ENCODE assay signal across 9 cellular contexts in genomic region chr10:72250666-72251065, GRCh38. TPM values are rescaled to one million over a fixed set of nuclear protein-coding genes. Genes with fewer than 3 reads are reported as not detected.
DNase-seq lines count a peak whose midpoint lies in the region; ATAC-seq and TF ChIP-seq lines count a peak whose summit lies in the region.
"Had no signal": no experiment of that assay in that cellular context is flagged by ENCODE, and none has a peak within 500 bp of the region (broad histone marks: within the 10 kb centered on the region; RNA-seq: fewer than 3 reads in every experiment).

No MANE protein-coding gene starts in this region.

- H3K4me1 Mint-ChIP-seq in effector memory CD8-positive, alpha-beta T cell (ENCODE audit: low read depth in 2 of 2) = peaks cover 52 to 53% of the 10 kb centered on the region in 2 donors
- peaks cover 63% of the 10 kb centered on the region for H3K4me1 Mint-ChIP-seq in nephron

- H3K9me3 ChIP-seq in Panc1 (ENCODE audit: control insufficient read depth, insufficient read depth, low read depth, low read length) = no peaks in the 10 kb centered on the region

- peak overlapping the region; percentile 70 to 78 for H3K4me3 Mint-ChIP-seq in effector memory CD8-positive, alpha-beta T cell
- H3K4me3 Mint-ChIP-seq in nephron = peak overlapping the region in 2 of 3 experiments; percentile 34 to 61

- CTCF ChIA-PET in Panc1 (lab: Charles Lee) = no interaction called here

- peak overlapping the region; percentile 68 to 76 for H3K27ac Mint-ChIP-seq in effector memory CD8-positive, alpha-beta T cell
- peak overlapping the region; percentile 86 to 98 (median 96) for H3K27ac Mint-ChIP-seq in nephron

- peak; percentile 50 for ATAC-seq in Panc1
- no peak for ATAC-seq in effector memory CD8-positive, alpha-beta T cell (replicated peaks)
- ATAC-seq in HG03135 (IDR thresholded peaks at IDR 0.05; ENCODE audit: unreplicated experiment) = no peak
- no peak for ATAC-seq in GM18858 (IDR thresholded peaks at IDR 0.05; ENCODE audit: unreplicated experiment)
- no peak for ATAC-seq in GM19035 (IDR thresholded peaks at IDR 0.05; ENCODE audit: unreplicated experiment)

- H3K27me3 ChIP-seq in Panc1 (ENCODE audit: control insufficient read depth, insufficient read depth, low read length) = no peaks in the 10 kb centered on the region

- H3K9me3 Mint-ChIP-seq in effector memory CD8-positive, alpha-beta T cell = no peaks in the 10 kb centered on the region
- H3K9me3 Mint-ChIP-seq in nephron = no peaks in the 10 kb centered on the region

- H3K4me3 ChIP-seq in AG10803 (ENCODE audit: low read length) (no peak overlapping the region), Panc1 (ENCODE audit: low read depth in 2 of 2, low read length in 2 of 2) (no peak overlapping the region)

- peaks cover 41% of the 10 kb centered on the region for H3K4me1 ChIP-seq in Panc1 (ENCODE audit: control insufficient read depth, insufficient read depth, low read length)

- BruUV-seq in Panc1 (replicated peaks; lab: Mats Ljungman, UMichigan) = no TSS peak

- H3K36me3 Mint-ChIP-seq in effector memory CD8-positive, alpha-beta T cell (ENCODE audit: insufficient read depth) = peaks cover 14% of the 10 kb centered on the region
- H3K36me3 Mint-ChIP-seq in nephron (ENCODE audit: low read depth) = no peaks in the 10 kb centered on the region

- peak; percentile 85 for DNase-seq in AG10803 (ENCODE audit: low read depth)
- DNase-seq in Panc1 (ENCODE audit: low read depth, low spot score) = no peak
- no peak for DNase-seq in effector memory CD8-positive, alpha-beta T cell
- no peak for DNase-seq in NCI-H128 (lab: John Stamatoyannopoulos, UW; ENCODE audit: unreplicated experiment)
- DNase-seq: NCI-H446 treated with DMSO at 0.1 percent for 48 hours had no signal

- peak overlapping the region; percentile 45; the same call in 1 of the 2 replicates for H3K27ac ChIP-seq in Panc1 (ENCODE audit: low read length)

- intact Hi-C loops in Panc1 (cut with micrococcal nuclease; ENCODE audit: unreplicated experiment) = no loop called here

- no peaks in the 10 kb centered on the region for H3K36me3 ChIP-seq in Panc1 (ENCODE audit: control insufficient read depth, insufficient read depth, low read length)

- POLR2A ChIA-PET in Panc1 (lab: Charles Lee) = interaction anchor here (0.7 kb wide), 1 partner anchor 9 kb away, joined by 4 read pairs; no protein-coding TSS in a partner anchor

- no peaks in the 10 kb centered on the region for H3K27me3 Mint-ChIP-seq in effector memory CD8-positive, alpha-beta T cell
- H3K27me3 Mint-ChIP-seq in nephron (ENCODE audit: low read depth) = peaks cover 5% of the 10 kb centered on the region

- TF ChIP-seq CTCF in AG10803 (conservative IDR thresholded peaks at IDR 0.05; ENCODE audit: low read length) = no peak
- no peak for TF ChIP-seq CTCF in Panc1 (IDR thresholded peaks at IDR 0.05)
- no peak for TF ChIP-seq CTCF in nephron (IDR thresholded peaks at IDR 0.05; ENCODE audit: unreplicated experiment in 3 of 3)

- in situ Hi-C loops in Panc1 (cut with HindIII; ENCODE audit: low pct_unique_long_range_greater_than_20kb, low sequenced_read_pairs) = no loop called here

RNA-seq across cellular contexts. Expression of gene DDIT4, which starts 23.1 kb away (rescaled TPM):
- 157 TPM for total RNA-seq in Panc1 (2021; ENCODE audit: unreplicated experiment)
- 344 TPM for polyA plus RNA-seq in Panc1 (2012; ENCODE audit: insufficient read length)

RNA-seq across cellular contexts. Expression of gene ASCC1, which starts 34.6 kb away (rescaled TPM):
- 114 TPM for total RNA-seq in Panc1 (2021; ENCODE audit: unreplicated experiment)
- polyA plus RNA-seq in Panc1 (2012; ENCODE audit: insufficient read length) = 72.9 TPM

RNA-seq across cellular contexts. Expression of gene ANAPC16, which starts 34.9 kb away (rescaled TPM):
- 110 TPM for total RNA-seq in Panc1 (2021; ENCODE audit: unreplicated experiment)
- polyA plus RNA-seq in Panc1 (2012; ENCODE audit: insufficient read length) = 77.2 TPM
